In genomic region chr3:127824151-127824825, GRCh38 we compare ENCODE assay signal across 19 cellular contexts. TPM values are rescaled to one million over a fixed set of nuclear protein-coding genes. Genes with fewer than 3 reads are reported as not detected.
DNase-seq lines count a peak whose midpoint lies in the region; ATAC-seq, FAIRE-seq and TF ChIP-seq lines count a peak whose summit lies in the region.
"Had no signal": no experiment of that assay in that cellular context is flagged by ENCODE, and none has a peak within 500 bp of the region (broad histone marks: within the 10 kb centered on the region; RNA-seq: fewer than 3 reads in every experiment).

No MANE protein-coding gene starts in this region.

- no peaks in the 10 kb centered on the region for H3K27me3 ChIP-seq in astrocyte (ENCODE audit: insufficient read depth, low read length)
- no peaks in the 10 kb centered on the region for H3K27me3 ChIP-seq in naive thymus-derived CD4-positive, alpha-beta T cell (ENCODE audit: control insufficient read depth in 2 of 2, insufficient read depth in 2 of 2, low read length in 2 of 2)
- H3K27me3 ChIP-seq: SJSA1 had no signal

- intact Hi-C loops in naive thymus-derived CD4-positive, alpha-beta T cell (cut with micrococcal nuclease): no loop called here

- H2AFZ ChIP-seq in astrocyte (ENCODE audit: low read depth, low read length): no peak overlapping the region

- H3K27me3 Mint-ChIP-seq in activated naive CD8-positive, alpha-beta T cell treated with anti-CD3 and anti-CD28 coated beads, Interleukin-2, amount 10 ng/mL, durations not matched to agents 7 days and 5 days: peaks cover 71% of the 10 kb centered on the region
- H3K27me3 Mint-ChIP-seq in activated naive CD8-positive, alpha-beta T cell treated with anti-CD3 and anti-CD28 coated beads, Interleukin-2, amount 50 U/mL, for 24 hours: peaks cover 59% of the 10 kb centered on the region
- no peaks in the 10 kb centered on the region for H3K27me3 Mint-ChIP-seq in astrocyte (ENCODE audit: low read depth, unreplicated experiment)
- H3K27me3 Mint-ChIP-seq in naive thymus-derived CD4-positive, alpha-beta T cell: peaks cover 56 to 77% (median 63%) of the 10 kb centered on the region in 5 donors

- peak overlapping the region; percentile 13 for H3K4me3 Mint-ChIP-seq in activated naive CD8-positive, alpha-beta T cell treated with anti-CD3 and anti-CD28 coated beads, Interleukin-2, amount 10 ng/mL, durations not matched to agents 7 days and 5 days
- no peak overlapping the region for H3K4me3 Mint-ChIP-seq in activated naive CD8-positive, alpha-beta T cell treated with anti-CD3 and anti-CD28 coated beads, Interleukin-2, amount 50 U/mL, for 24 hours
- H3K4me3 Mint-ChIP-seq in astrocyte (ENCODE audit: unreplicated experiment): peak overlapping the region; percentile 74
- H3K4me3 Mint-ChIP-seq in naive thymus-derived CD4-positive, alpha-beta T cell: peak overlapping the region in 7 of 10 donors; percentile 1 to 71 (median 56)

- H4K20me1 ChIP-seq in astrocyte (ENCODE audit: insufficient read depth, low read length): no peaks in the 10 kb centered on the region

- no peak overlapping the region for H3K9ac ChIP-seq in astrocyte (ENCODE audit: low read length)

- peaks cover 19% of the 10 kb centered on the region for H3K4me1 ChIP-seq in astrocyte (ENCODE audit: insufficient read depth, low read length)
- H3K4me1 ChIP-seq in naive thymus-derived CD4-positive, alpha-beta T cell (ENCODE audit: control insufficient read depth in 2 of 2, insufficient read depth in 2 of 2, low read length in 2 of 2): no peaks in the 10 kb centered on the region

- H3K9me3 ChIP-seq in astrocyte (ENCODE audit: insufficient read depth, low read depth, low read length): no peaks in the 10 kb centered on the region
- H3K9me3 ChIP-seq in naive thymus-derived CD4-positive, alpha-beta T cell (ENCODE audit: control insufficient read depth in 2 of 3, low read length in 3 of 3): no peaks in the 10 kb centered on the region

- H3K4me3 ChIP-seq in astrocyte (ENCODE audit: insufficient read depth, low read depth, low read length): no peak overlapping the region
- no peak overlapping the region for H3K4me3 ChIP-seq in naive thymus-derived CD4-positive, alpha-beta T cell (ENCODE audit: low read length)

- ATAC-seq in activated naive CD8-positive, alpha-beta T cell treated with anti-CD3 and anti-CD28 coated beads, Interleukin-2, amount 10 ng/mL, durations not matched to agents 7 days and 5 days (ENCODE audit: low read depth): no peak
- no peak for ATAC-seq in activated naive CD8-positive, alpha-beta T cell treated with anti-CD3 and anti-CD28 coated beads, Interleukin-2, amount 50 U/mL, for 24 hours
- no peak for ATAC-seq in naive thymus-derived CD4-positive, alpha-beta T cell
- no peak for ATAC-seq in GM18520 (IDR thresholded peaks at IDR 0.05; ENCODE audit: unreplicated experiment)
- ATAC-seq: activated CD4-positive, alpha-beta T cell treated with anti-CD3 and anti-CD28 coated beads for 36 hours had no signal

- H3K27ac ChIP-seq in astrocyte (ENCODE audit: low read depth, low read length): no peak overlapping the region
- no peak overlapping the region for H3K27ac ChIP-seq in naive thymus-derived CD4-positive, alpha-beta T cell (ENCODE audit: low read depth, low read length)
- H3K27ac ChIP-seq: SJSA1 had no signal

- peaks cover 3% of the 10 kb centered on the region for H3K9me3 Mint-ChIP-seq in activated naive CD8-positive, alpha-beta T cell treated with anti-CD3 and anti-CD28 coated beads, Interleukin-2, amount 10 ng/mL, durations not matched to agents 7 days and 5 days
- peaks cover 26% of the 10 kb centered on the region for H3K9me3 Mint-ChIP-seq in activated naive CD8-positive, alpha-beta T cell treated with anti-CD3 and anti-CD28 coated beads, Interleukin-2, amount 50 U/mL, for 24 hours
- peaks cover 2% of the 10 kb centered on the region for H3K9me3 Mint-ChIP-seq in astrocyte (ENCODE audit: unreplicated experiment)
- peaks cover 0 to 24% (median 14%) of the 10 kb centered on the region in 11 donors for H3K9me3 Mint-ChIP-seq in naive thymus-derived CD4-positive, alpha-beta T cell

- CTCF ChIA-PET in naive thymus-derived CD4-positive, alpha-beta T cell (lab: Charles Lee): interaction anchor here (0.7 kb wide), 1 partner anchor 1120 kb away, joined by 3 read pairs; no protein-coding TSS in a partner anchor

- no peak for DNase-seq in activated naive CD8-positive, alpha-beta T cell treated with anti-CD3 and anti-CD28 coated beads, Interleukin-2, amount 10 ng/mL, durations not matched to agents 7 days and 5 days
- DNase-seq in activated naive CD8-positive, alpha-beta T cell treated with anti-CD3 and anti-CD28 coated beads, Interleukin-2, amount 50 U/mL, for 24 hours: no peak
- no peak for DNase-seq in astrocyte (ENCODE audit: low read depth)
- no peak for DNase-seq in naive thymus-derived CD4-positive, alpha-beta T cell
- peak; percentile 35 for DNase-seq in ureter (ENCODE audit: low spot score)
- no peak for DNase-seq in OCI-M1 (lab: John Stamatoyannopoulos, UW)
- no peak for DNase-seq in hepatic stellate cell (ENCODE audit: low spot score)
- DNase-seq: activated CD4-positive, alpha-beta T cell treated with anti-CD3 and anti-CD28 coated beads for 36 hours; activated CD8-positive, alpha-beta memory T cell treated with anti-CD3 and anti-CD28 coated beads, Interleukin-2, amount 50 U/mL, for 4 hours; activated gamma-delta T cell treated with Interleukin-2 at 50 U/mL for 16 hours; C1 segment of cervical spinal cord; effector CD8-positive, alpha-beta T cell; NCI-H187 treated with DMSO at 0.1 percent for 48 hours; NCI-H345; stimulated activated CD4-positive, alpha-beta T cell treated with anti-CD3 and anti-CD28 coated beads, Interleukin-4, amount 100 ng/mL, for 24 hours; T-helper 9 cell had no signal

- H3K36me3 Mint-ChIP-seq in activated naive CD8-positive, alpha-beta T cell treated with anti-CD3 and anti-CD28 coated beads, Interleukin-2, amount 10 ng/mL, durations not matched to agents 7 days and 5 days: peaks cover 6% of the 10 kb centered on the region
- H3K36me3 Mint-ChIP-seq in activated naive CD8-positive, alpha-beta T cell treated with anti-CD3 and anti-CD28 coated beads, Interleukin-2, amount 50 U/mL, for 24 hours (ENCODE audit: low read depth): peaks cover 3% of the 10 kb centered on the region
- no peaks in the 10 kb centered on the region for H3K36me3 Mint-ChIP-seq in astrocyte (ENCODE audit: low read depth, unreplicated experiment)
- H3K36me3 Mint-ChIP-seq in naive thymus-derived CD4-positive, alpha-beta T cell: peaks cover 0 to 9% (median 0%) of the 10 kb centered on the region in 5 donors

- peaks cover 16% of the 10 kb centered on the region for H3K4me1 Mint-ChIP-seq in activated naive CD8-positive, alpha-beta T cell treated with anti-CD3 and anti-CD28 coated beads, Interleukin-2, amount 10 ng/mL, durations not matched to agents 7 days and 5 days
- H3K4me1 Mint-ChIP-seq in activated naive CD8-positive, alpha-beta T cell treated with anti-CD3 and anti-CD28 coated beads, Interleukin-2, amount 50 U/mL, for 24 hours: peaks cover 15% of the 10 kb centered on the region
- peaks cover 12% of the 10 kb centered on the region for H3K4me1 Mint-ChIP-seq in astrocyte (ENCODE audit: low read depth, unreplicated experiment)
- H3K4me1 Mint-ChIP-seq in naive thymus-derived CD4-positive, alpha-beta T cell: peaks cover 0 to 25% (median 18%) of the 10 kb centered on the region in 7 donors

- H3K79me2 ChIP-seq in astrocyte (ENCODE audit: insufficient read depth, low read length): no peaks in the 10 kb centered on the region

- no peak for TF ChIP-seq CTCF in astrocyte (IDR thresholded peaks at IDR 0.05; ENCODE audit: insufficient read depth, low read depth, low read length)

- no peaks in the 10 kb centered on the region for H3K36me3 ChIP-seq in astrocyte (ENCODE audit: insufficient read depth, low read length)
- no peaks in the 10 kb centered on the region for H3K36me3 ChIP-seq in naive thymus-derived CD4-positive, alpha-beta T cell (ENCODE audit: control insufficient read depth in 2 of 3, insufficient read depth in 3 of 3, low read length in 3 of 3)

- POLR2A ChIA-PET in activated naive CD8-positive, alpha-beta T cell treated with anti-CD3 and anti-CD28 coated beads, Interleukin-2, amount 10 ng/mL, durations not matched to agents 7 days and 5 days (lab: Charles Lee): no interaction called here
- POLR2A ChIA-PET in naive thymus-derived CD4-positive, alpha-beta T cell (lab: Charles Lee): no interaction called here

- H3K4me2 ChIP-seq in astrocyte (ENCODE audit: low read length): no peak overlapping the region

- no peak for FAIRE-seq in astrocyte (lab: Jason Lieb, UNC)
- FAIRE-seq: urothelium cell line had no signal

- H3K27ac Mint-ChIP-seq in activated naive CD8-positive, alpha-beta T cell treated with anti-CD3 and anti-CD28 coated beads, Interleukin-2, amount 10 ng/mL, durations not matched to agents 7 days and 5 days: no peak overlapping the region
- H3K27ac Mint-ChIP-seq in activated naive CD8-positive, alpha-beta T cell treated with anti-CD3 and anti-CD28 coated beads, Interleukin-2, amount 50 U/mL, for 24 hours: no peak overlapping the region
- H3K27ac Mint-ChIP-seq in astrocyte (ENCODE audit: unreplicated experiment): no peak overlapping the region
- H3K27ac Mint-ChIP-seq in naive thymus-derived CD4-positive, alpha-beta T cell: no peak overlapping the region
- H3K27ac Mint-ChIP-seq: activated CD4-positive, alpha-beta T cell treated with anti-CD3 and anti-CD28 coated beads for 36 hours had no signal

RNA-seq across cellular contexts. Expression of gene MGLL, which starts 2.0 kb away (rescaled TPM):
- 1 to 10 TPM; 2.1 to 3.6 TPM for total RNA-seq in activated naive CD8-positive, alpha-beta T cell treated with anti-CD3 and anti-CD28 coated beads, Interleukin-2, amount 10 ng/mL, durations not matched to agents 7 days and 5 days
- total RNA-seq in astrocyte (24.5 and 27.3 TPM in 2 replicates), ureter (75.1 TPM)
- 1 to 10 TPM; 1.0 to 6.0 (median 2.1) TPM for total RNA-seq in naive thymus-derived CD4-positive, alpha-beta T cell
- polyA plus RNA-seq in naive thymus-derived CD4-positive, alpha-beta T cell: not detected
